Comparison of ENCODE assay signal across 1 cellular context in the genomic region with DNA sequence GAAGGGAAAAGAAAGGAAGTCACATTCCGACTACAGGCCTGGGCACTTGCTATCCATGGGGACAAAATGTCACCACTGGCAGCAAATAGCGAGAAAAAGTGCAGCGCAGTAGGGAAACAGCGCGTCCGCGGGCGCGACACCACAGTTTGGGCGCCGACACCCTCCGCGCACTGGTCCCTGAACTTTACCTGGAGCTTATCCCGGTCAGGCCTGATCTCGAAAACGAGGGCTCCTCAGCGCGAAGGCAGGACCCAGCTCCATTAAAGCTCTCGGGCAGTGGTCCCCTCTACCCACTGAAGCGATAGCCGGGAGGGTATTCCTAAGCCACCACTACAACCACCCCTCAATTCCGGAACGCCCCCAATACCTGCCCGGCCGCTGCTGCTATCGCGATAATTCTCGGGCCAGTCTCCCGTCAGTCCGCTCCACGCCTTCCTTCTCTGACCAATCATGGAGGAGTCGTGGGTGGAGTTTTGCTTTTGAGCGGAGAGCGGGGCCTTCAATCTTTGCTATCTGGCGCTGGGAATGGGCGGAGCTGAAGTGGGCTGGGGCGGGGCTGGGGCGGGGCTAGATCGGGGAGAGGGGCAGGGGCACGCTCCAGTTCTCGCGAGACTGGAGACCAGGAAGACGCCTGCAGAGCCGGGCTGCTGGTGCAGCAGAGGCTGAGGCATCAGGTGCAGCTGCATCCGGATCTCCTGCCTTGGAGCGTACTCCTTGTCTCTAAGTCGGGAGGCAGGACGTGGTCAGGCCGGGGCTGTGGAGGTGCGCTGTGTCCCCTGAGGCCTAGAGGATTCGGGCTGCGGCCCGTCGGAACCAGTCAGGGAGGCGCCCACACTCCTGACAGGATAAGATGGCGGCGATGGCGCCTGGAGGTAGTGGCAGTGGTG.
TF ChIP-seq lines count a peak whose summit lies in the region.

A gene with protein sequence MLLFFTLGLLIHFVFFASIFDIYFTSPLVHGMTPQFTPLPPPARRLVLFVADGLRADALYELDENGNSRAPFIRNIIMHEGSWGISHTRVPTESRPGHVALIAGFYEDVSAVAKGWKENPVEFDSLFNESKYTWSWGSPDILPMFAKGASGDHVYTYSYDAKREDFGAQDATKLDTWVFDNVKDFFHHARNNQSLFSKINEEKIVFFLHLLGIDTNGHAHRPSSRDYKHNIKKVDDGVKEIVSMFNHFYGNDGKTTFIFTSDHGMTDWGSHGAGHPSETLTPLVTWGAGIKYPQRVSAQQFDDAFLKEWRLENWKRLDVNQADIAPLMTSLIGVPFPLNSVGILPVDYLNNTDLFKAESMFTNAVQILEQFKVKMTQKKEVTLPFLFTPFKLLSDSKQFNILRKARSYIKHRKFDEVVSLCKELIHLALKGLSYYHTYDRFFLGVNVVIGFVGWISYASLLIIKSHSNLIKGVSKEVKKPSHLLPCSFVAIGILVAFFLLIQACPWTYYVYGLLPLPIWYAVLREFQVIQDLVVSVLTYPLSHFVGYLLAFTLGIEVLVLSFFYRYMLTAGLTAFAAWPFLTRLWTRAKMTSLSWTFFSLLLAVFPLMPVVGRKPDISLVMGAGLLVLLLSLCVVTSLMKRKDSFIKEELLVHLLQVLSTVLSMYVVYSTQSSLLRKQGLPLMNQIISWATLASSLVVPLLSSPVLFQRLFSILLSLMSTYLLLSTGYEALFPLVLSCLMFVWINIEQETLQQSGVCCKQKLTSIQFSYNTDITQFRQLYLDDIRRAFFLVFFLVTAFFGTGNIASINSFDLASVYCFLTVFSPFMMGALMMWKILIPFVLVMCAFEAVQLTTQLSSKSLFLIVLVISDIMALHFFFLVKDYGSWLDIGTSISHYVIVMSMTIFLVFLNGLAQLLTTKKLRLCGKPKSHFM (minus strand): TSS at position 401 of the 887 bp plus-strand sequence. CDS start 25,703 bp downstream, outside the sequence.
A gene with protein sequence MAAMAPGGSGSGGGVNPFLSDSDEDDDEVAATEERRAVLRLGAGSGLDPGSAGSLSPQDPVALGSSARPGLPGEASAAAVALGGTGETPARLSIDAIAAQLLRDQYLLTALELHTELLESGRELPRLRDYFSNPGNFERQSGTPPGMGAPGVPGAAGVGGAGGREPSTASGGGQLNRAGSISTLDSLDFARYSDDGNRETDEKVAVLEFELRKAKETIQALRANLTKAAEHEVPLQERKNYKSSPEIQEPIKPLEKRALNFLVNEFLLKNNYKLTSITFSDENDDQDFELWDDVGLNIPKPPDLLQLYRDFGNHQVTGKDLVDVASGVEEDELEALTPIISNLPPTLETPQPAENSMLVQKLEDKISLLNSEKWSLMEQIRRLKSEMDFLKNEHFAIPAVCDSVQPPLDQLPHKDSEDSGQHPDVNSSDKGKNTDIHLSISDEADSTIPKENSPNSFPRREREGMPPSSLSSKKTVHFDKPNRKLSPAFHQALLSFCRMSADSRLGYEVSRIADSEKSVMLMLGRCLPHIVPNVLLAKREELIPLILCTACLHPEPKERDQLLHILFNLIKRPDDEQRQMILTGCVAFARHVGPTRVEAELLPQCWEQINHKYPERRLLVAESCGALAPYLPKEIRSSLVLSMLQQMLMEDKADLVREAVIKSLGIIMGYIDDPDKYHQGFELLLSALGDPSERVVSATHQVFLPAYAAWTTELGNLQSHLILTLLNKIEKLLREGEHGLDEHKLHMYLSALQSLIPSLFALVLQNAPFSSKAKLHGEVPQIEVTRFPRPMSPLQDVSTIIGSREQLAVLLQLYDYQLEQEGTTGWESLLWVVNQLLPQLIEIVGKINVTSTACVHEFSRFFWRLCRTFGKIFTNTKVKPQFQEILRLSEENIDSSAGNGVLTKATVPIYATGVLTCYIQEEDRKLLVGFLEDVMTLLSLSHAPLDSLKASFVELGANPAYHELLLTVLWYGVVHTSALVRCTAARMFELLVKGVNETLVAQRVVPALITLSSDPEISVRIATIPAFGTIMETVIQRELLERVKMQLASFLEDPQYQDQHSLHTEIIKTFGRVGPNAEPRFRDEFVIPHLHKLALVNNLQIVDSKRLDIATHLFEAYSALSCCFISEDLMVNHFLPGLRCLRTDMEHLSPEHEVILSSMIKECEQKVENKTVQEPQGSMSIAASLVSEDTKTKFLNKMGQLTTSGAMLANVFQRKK (plus strand): TSS at position 600 of the 887 bp plus-strand sequence. CDS start 251 bp downstream, at position 851.

TF ChIP-seq in K562, 482 proteins besides CTCF, POLR2A, EP300 and RAD21 (continued from another document and continues in another):
- TF ChIP-seq, protein P1, sequence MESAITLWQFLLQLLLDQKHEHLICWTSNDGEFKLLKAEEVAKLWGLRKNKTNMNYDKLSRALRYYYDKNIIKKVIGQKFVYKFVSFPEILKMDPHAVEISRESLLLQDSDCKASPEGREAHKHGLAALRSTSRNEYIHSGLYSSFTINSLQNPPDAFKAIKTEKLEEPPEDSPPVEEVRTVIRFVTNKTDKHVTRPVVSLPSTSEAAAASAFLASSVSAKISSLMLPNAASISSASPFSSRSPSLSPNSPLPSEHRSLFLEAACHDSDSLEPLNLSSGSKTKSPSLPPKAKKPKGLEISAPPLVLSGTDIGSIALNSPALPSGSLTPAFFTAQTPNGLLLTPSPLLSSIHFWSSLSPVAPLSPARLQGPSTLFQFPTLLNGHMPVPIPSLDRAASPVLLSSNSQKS (CRISPR knock-in tag; IDR thresholded peaks at IDR 0.05) = no peak
- TF ChIP-seq NFE2 (IDR thresholded peaks at IDR 0.05; ENCODE audit: low read depth) (no peak), EZH2 (IDR thresholded peaks at IDR 0.05; ENCODE audit: borderline replicate concordance, low read depth, low read length) (no peak), TAF7 (tag; IDR thresholded peaks at IDR 0.05) (peak; percentile 20; the same call in 1 of the 2 replicates), DNMT1 (IDR thresholded peaks at IDR 0.05) (no peak), BCOR (IDR thresholded peaks at IDR 0.05) (no peak), SMARCA4 (IDR thresholded peaks at IDR 0.05) (0 out of 2 replicates have a peak, but pooled peaks have one; percentile 14), ZNF253 (CRISPR knock-in tag; conservative IDR thresholded peaks at IDR 0.05) (no peak), CHD1 (IDR thresholded peaks at IDR 0.05; ENCODE audit: low read length) (no peak), STAT5A (IDR thresholded peaks at IDR 0.05; ENCODE audit: borderline replicate concordance, low read length) (no peak), ARID1B (IDR thresholded peaks at IDR 0.05) (no peak), PRPF4 (IDR thresholded peaks at IDR 0.05; ENCODE audit: insufficient read depth, low read depth, low read length, poor library complexity, severe bottlenecking) (no peak), L3MBTL2 (IDR thresholded peaks at IDR 0.05) (peak; percentile 46; the same call in 1 of the 2 replicates)
- TF ChIP-seq, protein P2, sequence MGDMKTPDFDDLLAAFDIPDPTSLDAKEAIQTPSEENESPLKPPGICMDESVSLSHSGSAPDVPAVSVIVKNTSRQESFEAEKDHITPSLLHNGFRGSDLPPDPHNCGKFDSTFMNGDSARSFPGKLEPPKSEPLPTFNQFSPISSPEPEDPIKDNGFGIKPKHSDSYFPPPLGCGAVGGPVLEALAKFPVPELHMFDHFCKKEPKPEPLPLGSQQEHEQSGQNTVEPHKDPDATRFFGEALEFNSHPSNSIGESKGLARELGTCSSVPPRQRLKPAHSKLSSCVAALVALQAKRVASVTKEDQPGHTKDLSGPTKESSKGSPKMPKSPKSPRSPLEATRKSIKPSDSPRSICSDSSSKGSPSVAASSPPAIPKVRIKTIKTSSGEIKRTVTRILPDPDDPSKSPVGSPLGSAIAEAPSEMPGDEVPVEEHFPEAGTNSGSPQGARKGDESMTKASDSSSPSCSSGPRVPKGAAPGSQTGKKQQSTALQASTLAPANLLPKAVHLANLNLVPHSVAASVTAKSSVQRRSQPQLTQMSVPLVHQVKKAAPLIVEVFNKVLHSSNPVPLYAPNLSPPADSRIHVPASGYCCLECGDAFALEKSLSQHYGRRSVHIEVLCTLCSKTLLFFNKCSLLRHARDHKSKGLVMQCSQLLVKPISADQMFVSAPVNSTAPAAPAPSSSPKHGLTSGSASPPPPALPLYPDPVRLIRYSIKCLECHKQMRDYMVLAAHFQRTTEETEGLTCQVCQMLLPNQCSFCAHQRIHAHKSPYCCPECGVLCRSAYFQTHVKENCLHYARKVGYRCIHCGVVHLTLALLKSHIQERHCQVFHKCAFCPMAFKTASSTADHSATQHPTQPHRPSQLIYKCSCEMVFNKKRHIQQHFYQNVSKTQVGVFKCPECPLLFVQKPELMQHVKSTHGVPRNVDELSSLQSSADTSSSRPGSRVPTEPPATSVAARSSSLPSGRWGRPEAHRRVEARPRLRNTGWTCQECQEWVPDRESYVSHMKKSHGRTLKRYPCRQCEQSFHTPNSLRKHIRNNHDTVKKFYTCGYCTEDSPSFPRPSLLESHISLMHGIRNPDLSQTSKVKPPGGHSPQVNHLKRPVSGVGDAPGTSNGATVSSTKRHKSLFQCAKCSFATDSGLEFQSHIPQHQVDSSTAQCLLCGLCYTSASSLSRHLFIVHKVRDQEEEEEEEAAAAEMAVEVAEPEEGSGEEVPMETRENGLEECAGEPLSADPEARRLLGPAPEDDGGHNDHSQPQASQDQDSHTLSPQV (IDR thresholded peaks at IDR 0.05) = no peak
- TF ChIP-seq, protein P3, sequence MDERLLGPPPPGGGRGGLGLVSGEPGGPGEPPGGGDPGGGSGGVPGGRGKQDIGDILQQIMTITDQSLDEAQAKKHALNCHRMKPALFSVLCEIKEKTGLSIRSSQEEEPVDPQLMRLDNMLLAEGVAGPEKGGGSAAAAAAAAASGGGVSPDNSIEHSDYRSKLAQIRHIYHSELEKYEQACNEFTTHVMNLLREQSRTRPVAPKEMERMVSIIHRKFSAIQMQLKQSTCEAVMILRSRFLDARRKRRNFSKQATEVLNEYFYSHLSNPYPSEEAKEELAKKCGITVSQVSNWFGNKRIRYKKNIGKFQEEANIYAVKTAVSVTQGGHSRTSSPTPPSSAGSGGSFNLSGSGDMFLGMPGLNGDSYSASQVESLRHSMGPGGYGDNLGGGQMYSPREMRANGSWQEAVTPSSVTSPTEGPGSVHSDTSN (CRISPR knock-in tag; IDR thresholded peaks at IDR 0.05; ENCODE audit: low read depth) = 0 out of 2 replicates have a peak, but pooled peaks have one; percentile 7
- TF ChIP-seq, protein P3 (tag; conservative IDR thresholded peaks at IDR 0.05; ENCODE audit: low read depth) = peak; percentile 88
- TF ChIP-seq, protein P4, sequence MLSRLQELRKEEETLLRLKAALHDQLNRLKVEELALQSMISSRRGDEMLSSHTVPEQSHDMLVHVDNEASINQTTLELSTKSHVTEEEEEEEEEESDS (CRISPR knock-in tag; IDR thresholded peaks at IDR 0.05) = no peak
- TF ChIP-seq, protein P5, sequence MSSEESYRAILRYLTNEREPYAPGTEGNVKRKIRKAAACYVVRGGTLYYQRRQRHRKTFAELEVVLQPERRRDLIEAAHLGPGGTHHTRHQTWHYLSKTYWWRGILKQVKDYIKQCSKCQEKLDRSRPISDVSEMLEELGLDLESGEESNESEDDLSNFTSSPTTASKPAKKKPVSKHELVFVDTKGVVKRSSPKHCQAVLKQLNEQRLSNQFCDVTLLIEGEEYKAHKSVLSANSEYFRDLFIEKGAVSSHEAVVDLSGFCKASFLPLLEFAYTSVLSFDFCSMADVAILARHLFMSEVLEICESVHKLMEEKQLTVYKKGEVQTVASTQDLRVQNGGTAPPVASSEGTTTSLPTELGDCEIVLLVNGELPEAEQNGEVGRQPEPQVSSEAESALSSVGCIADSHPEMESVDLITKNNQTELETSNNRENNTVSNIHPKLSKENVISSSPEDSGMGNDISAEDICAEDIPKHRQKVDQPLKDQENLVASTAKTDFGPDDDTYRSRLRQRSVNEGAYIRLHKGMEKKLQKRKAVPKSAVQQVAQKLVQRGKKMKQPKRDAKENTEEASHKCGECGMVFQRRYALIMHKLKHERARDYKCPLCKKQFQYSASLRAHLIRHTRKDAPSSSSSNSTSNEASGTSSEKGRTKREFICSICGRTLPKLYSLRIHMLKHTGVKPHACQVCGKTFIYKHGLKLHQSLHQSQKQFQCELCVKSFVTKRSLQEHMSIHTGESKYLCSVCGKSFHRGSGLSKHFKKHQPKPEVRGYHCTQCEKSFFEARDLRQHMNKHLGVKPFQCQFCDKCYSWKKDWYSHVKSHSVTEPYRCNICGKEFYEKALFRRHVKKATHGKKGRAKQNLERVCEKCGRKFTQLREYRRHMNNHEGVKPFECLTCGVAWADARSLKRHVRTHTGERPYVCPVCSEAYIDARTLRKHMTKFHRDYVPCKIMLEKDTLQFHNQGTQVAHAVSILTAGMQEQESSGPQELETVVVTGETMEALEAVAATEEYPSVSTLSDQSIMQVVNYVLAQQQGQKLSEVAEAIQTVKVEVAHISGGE (CRISPR knock-in tag; IDR thresholded peaks at IDR 0.05) = no peak
- TF ChIP-seq, protein P6, sequence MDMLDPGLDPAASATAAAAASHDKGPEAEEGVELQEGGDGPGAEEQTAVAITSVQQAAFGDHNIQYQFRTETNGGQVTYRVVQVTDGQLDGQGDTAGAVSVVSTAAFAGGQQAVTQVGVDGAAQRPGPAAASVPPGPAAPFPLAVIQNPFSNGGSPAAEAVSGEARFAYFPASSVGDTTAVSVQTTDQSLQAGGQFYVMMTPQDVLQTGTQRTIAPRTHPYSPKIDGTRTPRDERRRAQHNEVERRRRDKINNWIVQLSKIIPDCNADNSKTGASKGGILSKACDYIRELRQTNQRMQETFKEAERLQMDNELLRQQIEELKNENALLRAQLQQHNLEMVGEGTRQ (CRISPR knock-in tag; IDR thresholded peaks at IDR 0.05) = no peak
- TF ChIP-seq, protein P7, sequence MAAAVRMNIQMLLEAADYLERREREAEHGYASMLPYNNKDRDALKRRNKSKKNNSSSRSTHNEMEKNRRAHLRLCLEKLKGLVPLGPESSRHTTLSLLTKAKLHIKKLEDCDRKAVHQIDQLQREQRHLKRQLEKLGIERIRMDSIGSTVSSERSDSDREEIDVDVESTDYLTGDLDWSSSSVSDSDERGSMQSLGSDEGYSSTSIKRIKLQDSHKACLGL (CRISPR knock-in tag; IDR thresholded peaks at IDR 0.05; ENCODE audit: borderline replicate concordance, poor library complexity, severe bottlenecking) = no peak
- TF ChIP-seq, protein P8, sequence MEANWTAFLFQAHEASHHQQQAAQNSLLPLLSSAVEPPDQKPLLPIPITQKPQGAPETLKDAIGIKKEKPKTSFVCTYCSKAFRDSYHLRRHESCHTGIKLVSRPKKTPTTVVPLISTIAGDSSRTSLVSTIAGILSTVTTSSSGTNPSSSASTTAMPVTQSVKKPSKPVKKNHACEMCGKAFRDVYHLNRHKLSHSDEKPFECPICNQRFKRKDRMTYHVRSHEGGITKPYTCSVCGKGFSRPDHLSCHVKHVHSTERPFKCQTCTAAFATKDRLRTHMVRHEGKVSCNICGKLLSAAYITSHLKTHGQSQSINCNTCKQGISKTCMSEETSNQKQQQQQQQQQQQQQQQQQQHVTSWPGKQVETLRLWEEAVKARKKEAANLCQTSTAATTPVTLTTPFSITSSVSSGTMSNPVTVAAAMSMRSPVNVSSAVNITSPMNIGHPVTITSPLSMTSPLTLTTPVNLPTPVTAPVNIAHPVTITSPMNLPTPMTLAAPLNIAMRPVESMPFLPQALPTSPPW (CRISPR knock-in tag; IDR thresholded peaks at IDR 0.05) = peak; percentile 66
- TF ChIP-seq, protein P9, sequence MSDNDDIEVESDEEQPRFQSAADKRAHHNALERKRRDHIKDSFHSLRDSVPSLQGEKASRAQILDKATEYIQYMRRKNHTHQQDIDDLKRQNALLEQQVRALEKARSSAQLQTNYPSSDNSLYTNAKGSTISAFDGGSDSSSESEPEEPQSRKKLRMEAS (CRISPR knock-in tag; IDR thresholded peaks at IDR 0.05) = peak; percentile 9; the same call in 1 of the 2 replicates
